ENCODE assay signal across 9 cellular contexts in genomic region chr2:60317831-60318230, GRCh38.
DNase-seq lines count a peak whose midpoint lies in the region; ATAC-seq and TF ChIP-seq lines count a peak whose summit lies in the region.
"Had no signal": no experiment of that assay in that cellular context is flagged by ENCODE, and none has a peak within 500 bp of the region (broad histone marks: within the 10 kb centered on the region; RNA-seq: fewer than 3 reads in every experiment).

No MANE protein-coding gene starts in this region.

- intact Hi-C loops in Right ventricle myocardium superior (cut with DNase I) = no loop called here
- intact Hi-C loops in cardiac septum (cut with DNase I) = no loop called here
- intact Hi-C loops in activated CD8-positive, alpha-beta T cell treated with anti-CD3 and anti-CD28 coated beads for 36 hours (cut with micrococcal nuclease) = no loop called here

- peak overlapping the region; percentile 5 for H3K4me3 Mint-ChIP-seq in stimulated activated memory B cell treated with anti-CD40 and anti-IgM and Interleukin-4, amounts not matched to agents 10 μg/mL and 1 μg/mL and 100 μg/mL, for 72 hours
- H3K4me3 Mint-ChIP-seq in activated T-helper 17 cell treated with anti-CD3 and anti-CD28 coated beads, Interleukin-2, amount 50 U/mL, for 72 hours = no peak overlapping the region
- no peak overlapping the region for H3K4me3 Mint-ChIP-seq in activated CD8-positive, alpha-beta T cell treated with anti-CD3 and anti-CD28 coated beads for 36 hours

- no peak for DNase-seq in Right ventricle myocardium superior
- DNase-seq in cardiac septum (ENCODE audit: low spot score) = no peak
- DNase-seq in NAMALWA (ENCODE audit: low spot score) = peak; percentile 75
- no peak for DNase-seq in foreskin fibroblast
- no peak for DNase-seq in activated CD8-positive, alpha-beta T cell treated with anti-CD3 and anti-CD28 coated beads for 36 hours
- DNase-seq: effector memory CD4-positive, alpha-beta T cell had no signal

- H3K36me3 Mint-ChIP-seq in stimulated activated memory B cell treated with anti-CD40 and anti-IgM and Interleukin-4, amounts not matched to agents 10 μg/mL and 1 μg/mL and 100 μg/mL, for 72 hours = no peaks in the 10 kb centered on the region
- no peaks in the 10 kb centered on the region for H3K36me3 Mint-ChIP-seq in activated T-helper 17 cell treated with anti-CD3 and anti-CD28 coated beads, Interleukin-2, amount 50 U/mL, for 72 hours (ENCODE audit: low read depth)
- no peaks in the 10 kb centered on the region for H3K36me3 Mint-ChIP-seq in activated CD8-positive, alpha-beta T cell treated with anti-CD3 and anti-CD28 coated beads for 36 hours (ENCODE audit: low read depth)

- ATAC-seq in Right ventricle myocardium superior (ENCODE audit: poor library complexity) = peak; percentile 79
- peak; percentile 73 for ATAC-seq in HG02840 (IDR thresholded peaks at IDR 0.05; ENCODE audit: low FRiP score, unreplicated experiment)
- ATAC-seq in stimulated activated memory B cell treated with anti-CD40 and anti-IgM and Interleukin-4, amounts not matched to agents 10 μg/mL and 1 μg/mL and 100 μg/mL, for 72 hours = peak; percentile 89
- no peak for ATAC-seq in activated T-helper 17 cell treated with anti-CD3 and anti-CD28 coated beads, Interleukin-2, amount 50 U/mL, for 72 hours (replicated peaks)
- ATAC-seq in activated CD8-positive, alpha-beta T cell treated with anti-CD3 and anti-CD28 coated beads for 36 hours = no peak

- H3K9me3 Mint-ChIP-seq in stimulated activated memory B cell treated with anti-CD40 and anti-IgM and Interleukin-4, amounts not matched to agents 10 μg/mL and 1 μg/mL and 100 μg/mL, for 72 hours = no peaks in the 10 kb centered on the region
- H3K9me3 Mint-ChIP-seq in activated T-helper 17 cell treated with anti-CD3 and anti-CD28 coated beads, Interleukin-2, amount 50 U/mL, for 72 hours = peaks cover 5% of the 10 kb centered on the region
- no peaks in the 10 kb centered on the region for H3K9me3 Mint-ChIP-seq in activated CD8-positive, alpha-beta T cell treated with anti-CD3 and anti-CD28 coated beads for 36 hours

- peak overlapping the region; percentile 86 for H3K27ac Mint-ChIP-seq in stimulated activated memory B cell treated with anti-CD40 and anti-IgM and Interleukin-4, amounts not matched to agents 10 μg/mL and 1 μg/mL and 100 μg/mL, for 72 hours
- H3K27ac Mint-ChIP-seq in activated T-helper 17 cell treated with anti-CD3 and anti-CD28 coated beads, Interleukin-2, amount 50 U/mL, for 72 hours = no peak overlapping the region
- H3K27ac Mint-ChIP-seq in activated CD8-positive, alpha-beta T cell treated with anti-CD3 and anti-CD28 coated beads for 36 hours = no peak overlapping the region

- no peaks in the 10 kb centered on the region for H3K27me3 Mint-ChIP-seq in stimulated activated memory B cell treated with anti-CD40 and anti-IgM and Interleukin-4, amounts not matched to agents 10 μg/mL and 1 μg/mL and 100 μg/mL, for 72 hours
- peaks cover 7% of the 10 kb centered on the region for H3K27me3 Mint-ChIP-seq in activated T-helper 17 cell treated with anti-CD3 and anti-CD28 coated beads, Interleukin-2, amount 50 U/mL, for 72 hours
- no peaks in the 10 kb centered on the region for H3K27me3 Mint-ChIP-seq in activated CD8-positive, alpha-beta T cell treated with anti-CD3 and anti-CD28 coated beads for 36 hours

- no peak overlapping the region for H3K4me3 ChIP-seq in foreskin fibroblast (ENCODE audit: low read depth in 1 of 2, low read length in 2 of 2)

- peaks cover 78% of the 10 kb centered on the region for H3K4me1 Mint-ChIP-seq in stimulated activated memory B cell treated with anti-CD40 and anti-IgM and Interleukin-4, amounts not matched to agents 10 μg/mL and 1 μg/mL and 100 μg/mL, for 72 hours
- no peaks in the 10 kb centered on the region for H3K4me1 Mint-ChIP-seq in activated T-helper 17 cell treated with anti-CD3 and anti-CD28 coated beads, Interleukin-2, amount 50 U/mL, for 72 hours
- peaks cover 4% of the 10 kb centered on the region for H3K4me1 Mint-ChIP-seq in activated CD8-positive, alpha-beta T cell treated with anti-CD3 and anti-CD28 coated beads for 36 hours (ENCODE audit: low read depth)

- CTCF ChIA-PET in activated CD8-positive, alpha-beta T cell treated with anti-CD3 and anti-CD28 coated beads for 36 hours (lab: Charles Lee) = no interaction called here

- POLR2A ChIA-PET in activated CD8-positive, alpha-beta T cell treated with anti-CD3 and anti-CD28 coated beads for 36 hours (lab: Charles Lee) = no interaction called here

- no peak for TF ChIP-seq CTCF in foreskin fibroblast (IDR thresholded peaks at IDR 0.05; ENCODE audit: low read depth, low read length)
- TF ChIP-seq CTCF in activated CD8-positive, alpha-beta T cell treated with anti-CD3 and anti-CD28 coated beads for 36 hours (IDR thresholded peaks at IDR 0.05) = no peak

Comparison
In these comparisons a context has a peak if more than half of its experiments do, and no peak if none do; other contexts are left out.
1. ATAC-seq: peak in Right ventricle myocardium superior (single experiment), HG02840 (single experiment) and stimulated activated memory B cell treated with anti-CD40 and anti-IgM and Interleukin-4, amounts not matched to agents 10 μg/mL and 1 μg/mL and 100 μg/mL, for 72 hours (single experiment); none in activated T-helper 17 cell treated with anti-CD3 and anti-CD28 coated beads, Interleukin-2, amount 50 U/mL, for 72 hours (single experiment) and activated CD8-positive, alpha-beta T cell treated with anti-CD3 and anti-CD28 coated beads for 36 hours (single experiment).